In the genomic region with DNA sequence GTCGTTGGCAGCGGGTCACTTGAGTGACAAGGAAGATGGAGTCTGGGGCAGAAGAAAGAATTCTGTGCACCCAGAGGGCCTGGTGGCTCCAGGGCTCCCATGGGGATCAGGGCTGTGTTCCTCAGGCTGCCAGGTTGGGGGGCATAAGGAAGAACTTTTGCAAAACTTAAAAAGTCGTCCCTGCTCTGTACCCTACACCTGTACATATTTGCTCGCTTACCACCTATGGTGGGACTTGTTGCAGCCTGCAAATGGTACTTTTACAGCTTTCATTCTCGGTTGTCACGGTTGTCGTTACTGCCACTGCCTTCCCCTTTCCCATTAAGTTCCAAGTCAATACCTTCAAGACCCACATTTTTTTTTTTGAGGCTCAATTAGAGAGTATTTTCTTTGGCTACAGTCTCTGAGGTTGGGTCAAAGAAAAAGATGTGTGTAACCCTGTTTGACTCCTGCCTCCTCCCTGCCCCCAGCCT, we compare ENCODE assay signal across 1 cellular context.
TF ChIP-seq lines count a peak whose summit lies in the region.

No MANE protein-coding gene starts in this region.

TF ChIP-seq in HepG2, 621 proteins besides CTCF, POLR2A, EP300 and RAD21:
- TF ChIP-seq RXRA (CRISPR knock-in tag; IDR thresholded peaks at IDR 0.05), result no peak
- TF ChIP-seq ZNF260 (CRISPR knock-in tag; IDR thresholded peaks at IDR 0.05; ENCODE audit: borderline replicate concordance, low read depth), result no peak
- no peak for TF ChIP-seq HHEX (CRISPR knock-in tag; IDR thresholded peaks at IDR 0.05)
- TF ChIP-seq GFI1 (CRISPR knock-in tag; IDR thresholded peaks at IDR 0.05; ENCODE audit: borderline replicate concordance), result no peak
- TF ChIP-seq, protein P1, sequence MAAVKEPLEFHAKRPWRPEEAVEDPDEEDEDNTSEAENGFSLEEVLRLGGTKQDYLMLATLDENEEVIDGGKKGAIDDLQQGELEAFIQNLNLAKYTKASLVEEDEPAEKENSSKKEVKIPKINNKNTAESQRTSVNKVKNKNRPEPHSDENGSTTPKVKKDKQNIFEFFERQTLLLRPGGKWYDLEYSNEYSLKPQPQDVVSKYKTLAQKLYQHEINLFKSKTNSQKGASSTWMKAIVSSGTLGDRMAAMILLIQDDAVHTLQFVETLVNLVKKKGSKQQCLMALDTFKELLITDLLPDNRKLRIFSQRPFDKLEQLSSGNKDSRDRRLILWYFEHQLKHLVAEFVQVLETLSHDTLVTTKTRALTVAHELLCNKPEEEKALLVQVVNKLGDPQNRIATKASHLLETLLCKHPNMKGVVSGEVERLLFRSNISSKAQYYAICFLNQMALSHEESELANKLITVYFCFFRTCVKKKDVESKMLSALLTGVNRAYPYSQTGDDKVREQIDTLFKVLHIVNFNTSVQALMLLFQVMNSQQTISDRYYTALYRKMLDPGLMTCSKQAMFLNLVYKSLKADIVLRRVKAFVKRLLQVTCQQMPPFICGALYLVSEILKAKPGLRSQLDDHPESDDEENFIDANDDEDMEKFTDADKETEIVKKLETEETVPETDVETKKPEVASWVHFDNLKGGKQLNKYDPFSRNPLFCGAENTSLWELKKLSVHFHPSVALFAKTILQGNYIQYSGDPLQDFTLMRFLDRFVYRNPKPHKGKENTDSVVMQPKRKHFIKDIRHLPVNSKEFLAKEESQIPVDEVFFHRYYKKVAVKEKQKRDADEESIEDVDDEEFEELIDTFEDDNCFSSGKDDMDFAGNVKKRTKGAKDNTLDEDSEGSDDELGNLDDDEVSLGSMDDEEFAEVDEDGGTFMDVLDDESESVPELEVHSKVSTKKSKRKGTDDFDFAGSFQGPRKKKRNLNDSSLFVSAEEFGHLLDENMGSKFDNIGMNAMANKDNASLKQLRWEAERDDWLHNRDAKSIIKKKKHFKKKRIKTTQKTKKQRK (IDR thresholded peaks at IDR 0.05; ENCODE audit: low read length), result no peak
- TF ChIP-seq, protein P2, sequence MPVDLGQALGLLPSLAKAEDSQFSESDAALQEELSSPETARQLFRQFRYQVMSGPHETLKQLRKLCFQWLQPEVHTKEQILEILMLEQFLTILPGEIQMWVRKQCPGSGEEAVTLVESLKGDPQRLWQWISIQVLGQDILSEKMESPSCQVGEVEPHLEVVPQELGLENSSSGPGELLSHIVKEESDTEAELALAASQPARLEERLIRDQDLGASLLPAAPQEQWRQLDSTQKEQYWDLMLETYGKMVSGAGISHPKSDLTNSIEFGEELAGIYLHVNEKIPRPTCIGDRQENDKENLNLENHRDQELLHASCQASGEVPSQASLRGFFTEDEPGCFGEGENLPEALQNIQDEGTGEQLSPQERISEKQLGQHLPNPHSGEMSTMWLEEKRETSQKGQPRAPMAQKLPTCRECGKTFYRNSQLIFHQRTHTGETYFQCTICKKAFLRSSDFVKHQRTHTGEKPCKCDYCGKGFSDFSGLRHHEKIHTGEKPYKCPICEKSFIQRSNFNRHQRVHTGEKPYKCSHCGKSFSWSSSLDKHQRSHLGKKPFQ (CRISPR knock-in tag; IDR thresholded peaks at IDR 0.05; ENCODE audit: insufficient replicate concordance), result no peak
- TF ChIP-seq, protein P3, sequence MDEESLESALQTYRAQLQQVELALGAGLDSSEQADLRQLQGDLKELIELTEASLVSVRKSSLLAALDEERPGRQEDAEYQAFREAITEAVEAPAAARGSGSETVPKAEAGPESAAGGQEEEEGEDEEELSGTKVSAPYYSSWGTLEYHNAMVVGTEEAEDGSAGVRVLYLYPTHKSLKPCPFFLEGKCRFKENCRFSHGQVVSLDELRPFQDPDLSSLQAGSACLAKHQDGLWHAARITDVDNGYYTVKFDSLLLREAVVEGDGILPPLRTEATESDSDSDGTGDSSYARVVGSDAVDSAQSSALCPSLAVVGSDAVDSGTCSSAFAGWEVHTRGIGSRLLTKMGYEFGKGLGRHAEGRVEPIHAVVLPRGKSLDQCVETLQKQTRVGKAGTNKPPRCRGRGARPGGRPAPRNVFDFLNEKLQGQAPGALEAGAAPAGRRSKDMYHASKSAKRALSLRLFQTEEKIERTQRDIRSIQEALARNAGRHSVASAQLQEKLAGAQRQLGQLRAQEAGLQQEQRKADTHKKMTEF (CRISPR knock-in tag; IDR thresholded peaks at IDR 0.05), result no peak
- no peak for TF ChIP-seq ISX (CRISPR knock-in tag; conservative IDR thresholded peaks at IDR 0.05)
- TF ChIP-seq JUN (CRISPR knock-in tag; IDR thresholded peaks at IDR 0.05), result no peak
- no peak for TF ChIP-seq RBM39 (IDR thresholded peaks at IDR 0.05; ENCODE audit: low read depth, low read length, poor library complexity, severe bottlenecking)
- no peak for TF ChIP-seq ZBTB4 (CRISPR knock-in tag; IDR thresholded peaks at IDR 0.05; ENCODE audit: borderline replicate concordance)
- no peak for TF ChIP-seq HOXA7 (CRISPR knock-in tag; IDR thresholded peaks at IDR 0.05)
- TF ChIP-seq SYNCRIP (IDR thresholded peaks at IDR 0.05; ENCODE audit: insufficient read depth, low read depth, low read length), result no peak
- TF ChIP-seq ZSCAN12 (CRISPR knock-in tag; IDR thresholded peaks at IDR 0.05), result no peak
- TF ChIP-seq ZNF790 (CRISPR knock-in tag; IDR thresholded peaks at IDR 0.05; ENCODE audit: borderline replicate concordance), result no peak
